In the genomic region with DNA sequence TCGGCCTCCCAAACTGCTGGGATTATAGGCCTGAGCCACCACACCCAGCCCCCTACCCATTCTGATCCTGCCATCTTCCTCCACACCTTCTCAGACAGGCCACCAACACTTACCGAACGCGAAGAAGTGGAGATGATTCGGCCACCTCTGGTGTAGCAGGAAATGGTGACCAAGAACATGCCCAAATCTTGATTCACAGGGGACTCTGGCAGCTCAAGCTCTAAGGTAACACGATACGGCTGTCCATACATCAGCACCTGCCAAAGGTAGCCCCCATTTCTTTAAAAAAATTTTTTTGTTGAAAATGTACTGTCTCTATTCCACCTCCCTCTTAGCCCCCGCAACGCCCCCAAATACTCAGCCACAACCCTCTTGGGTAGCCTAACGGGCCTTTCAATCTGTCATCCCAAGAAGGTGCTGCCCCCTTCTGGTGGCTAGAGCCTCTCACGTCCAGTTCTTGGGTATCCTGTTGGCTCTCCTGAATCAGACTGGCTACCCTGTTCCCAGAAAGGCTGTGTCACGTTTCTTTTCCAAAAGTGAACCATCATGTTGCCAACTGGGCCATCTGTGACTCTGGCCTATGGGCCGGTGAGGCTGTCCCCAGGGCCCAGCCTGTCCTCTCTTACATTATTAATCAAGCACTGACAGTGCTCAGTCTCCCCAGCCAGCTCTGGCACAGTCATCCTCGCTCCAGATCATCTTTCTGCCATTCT, we compare ENCODE assay signal across 8 cellular contexts. TPM values are rescaled to one million over a fixed set of nuclear protein-coding genes. Genes with fewer than 3 reads are reported as not detected.
A peak's percentile ranks its signal among the peaks of the same experiment; 100 is the strongest.
DNase-seq lines count a peak whose midpoint lies in the region; ATAC-seq and TF ChIP-seq lines count a peak whose summit lies in the region.

No MANE protein-coding gene starts in this region.

- peaks cover 3% of the 10 kb centered on the region for H3K4me1 Mint-ChIP-seq in CD8-positive, alpha-beta T cell (ENCODE audit: low read depth)
- H3K4me1 Mint-ChIP-seq in activated T-helper 1 cell treated with anti-CD3 and anti-CD28 coated beads, Interleukin-12 subunit alpha, Interleukin-12 subunit beta, Interleukin-2, Interleukin-4 antibody, amounts not matched to agents 30 ng/mL and 10 ng/mL and 1 ng/mL, durations not matched to agents 14 hours and 24 hours and 36 hours (ENCODE audit: low read depth): peaks cover 8% of the 10 kb centered on the region

- no peaks in the 10 kb centered on the region for H3K9me3 Mint-ChIP-seq in CD8-positive, alpha-beta T cell
- no peaks in the 10 kb centered on the region for H3K9me3 Mint-ChIP-seq in activated T-helper 1 cell treated with anti-CD3 and anti-CD28 coated beads, Interleukin-12 subunit alpha, Interleukin-12 subunit beta, Interleukin-2, Interleukin-4 antibody, amounts not matched to agents 30 ng/mL and 10 ng/mL and 1 ng/mL, durations not matched to agents 14 hours and 24 hours and 36 hours

- peak; percentile 79 for TF ChIP-seq CTCF in CD8-positive, alpha-beta T cell (IDR thresholded peaks at IDR 0.05)
- TF ChIP-seq CTCF in HL-60 (IDR thresholded peaks at IDR 0.05; ENCODE audit: insufficient read depth, low read length): peak; percentile 78
- peak; percentile 87 for TF ChIP-seq CTCF in fibroblast of pulmonary artery (IDR thresholded peaks at IDR 0.05; ENCODE audit: low read length, missing control alignments)
- peak; percentile 71 to 73 for TF ChIP-seq CTCF in suprapubic skin (IDR thresholded peaks at IDR 0.05)

- H3K27me3 Mint-ChIP-seq in CD8-positive, alpha-beta T cell (ENCODE audit: low read depth): no peaks in the 10 kb centered on the region
- no peaks in the 10 kb centered on the region for H3K27me3 Mint-ChIP-seq in activated T-helper 1 cell treated with anti-CD3 and anti-CD28 coated beads, Interleukin-12 subunit alpha, Interleukin-12 subunit beta, Interleukin-2, Interleukin-4 antibody, amounts not matched to agents 30 ng/mL and 10 ng/mL and 1 ng/mL, durations not matched to agents 14 hours and 24 hours and 36 hours (ENCODE audit: insufficient read depth)

- no peak overlapping the region for H3K27ac Mint-ChIP-seq in CD8-positive, alpha-beta T cell
- H3K27ac Mint-ChIP-seq in activated T-helper 1 cell treated with anti-CD3 and anti-CD28 coated beads, Interleukin-12 subunit alpha, Interleukin-12 subunit beta, Interleukin-2, Interleukin-4 antibody, amounts not matched to agents 30 ng/mL and 10 ng/mL and 1 ng/mL, durations not matched to agents 14 hours and 24 hours and 36 hours: peak overlapping the region; percentile 71

- 41% methylated on average over 14 of the region's 14 CpGs for WGBS in suprapubic skin

- no peak for TF ChIP-seq EP300 in suprapubic skin (IDR thresholded peaks at IDR 0.05)

- POLR2A ChIA-PET in CD8-positive, alpha-beta T cell (lab: Charles Lee): interaction anchor here (0.6 to 2.3 kb wide), 5 partner anchors 9 to 137 kb away, joined by 3 to 8 read pairs (median 3); partner anchors contain the start of genes CSKMT and TUT1

- no peak overlapping the region for H3K4me3 ChIP-seq in CD8-positive, alpha-beta T cell (ENCODE audit: low read depth, low read length)
- H3K4me3 ChIP-seq in HL-60 (replicated peaks; ENCODE audit: insufficient read depth, low read length) (no peak overlapping the region), fibroblast of pulmonary artery (replicated peaks; ENCODE audit: low read depth, low read length) (no peak overlapping the region), suprapubic skin (no peak overlapping the region)

- no peaks in the 10 kb centered on the region for H3K9me3 ChIP-seq in CD8-positive, alpha-beta T cell (ENCODE audit: low read length)
- no peaks in the 10 kb centered on the region for H3K9me3 ChIP-seq in suprapubic skin

- CTCF ChIA-PET in CD8-positive, alpha-beta T cell (lab: Charles Lee): interaction anchor here (0.6 to 5.7 kb wide), 43 partner anchors 10 to 300 kb away, joined by 3 to 48 read pairs (median 4); partner anchors contain the start of genes BSCL2, C11orf98, CSKMT and LBHD1

- TF ChIP-seq POLR2A in suprapubic skin (IDR thresholded peaks at IDR 0.05): no peak

- intact Hi-C loops in CD8-positive, alpha-beta T cell (cut with DNase I, micrococcal nuclease): loop anchor here (1.0 to 5.0 kb wide), 7 partner anchors 13 to 312 kb away; partner anchors contain the start of gene EML3 (in 1 of the 2)
- intact Hi-C loops in activated T-helper 1 cell treated with anti-CD3 and anti-CD28 coated beads, Interleukin-12 subunit alpha, Interleukin-12 subunit beta, Interleukin-2, Interleukin-4 antibody, amounts not matched to agents 30 ng/mL and 10 ng/mL and 1 ng/mL, durations not matched to agents 14 hours and 24 hours and 36 hours (cut with micrococcal nuclease): loop anchor here (1.0 kb wide), 4 partner anchors 15 to 314 kb away; partner anchors contain the start of gene UBXN1

- H3K4me1 ChIP-seq in CD8-positive, alpha-beta T cell (ENCODE audit: insufficient read depth, low read length): peaks cover 6% of the 10 kb centered on the region
- H3K4me1 ChIP-seq in suprapubic skin: peaks cover 16% of the 10 kb centered on the region

- no peaks in the 10 kb centered on the region for H3K27me3 ChIP-seq in CD8-positive, alpha-beta T cell (ENCODE audit: insufficient read depth, low read length)
- no peaks in the 10 kb centered on the region for H3K27me3 ChIP-seq in HL-60 (ENCODE audit: insufficient read depth, poor library complexity, severe bottlenecking)
- H3K27me3 ChIP-seq in suprapubic skin: no peaks in the 10 kb centered on the region

- no peak overlapping the region for H3K27ac ChIP-seq in CD8-positive, alpha-beta T cell (ENCODE audit: low read depth, low read length)
- no peak overlapping the region for H3K27ac ChIP-seq in HL-60 (replicated peaks)
- no peak overlapping the region for H3K27ac ChIP-seq in suprapubic skin

- H3K4me3 Mint-ChIP-seq in CD8-positive, alpha-beta T cell: no peak overlapping the region
- H3K4me3 Mint-ChIP-seq in activated T-helper 1 cell treated with anti-CD3 and anti-CD28 coated beads, Interleukin-12 subunit alpha, Interleukin-12 subunit beta, Interleukin-2, Interleukin-4 antibody, amounts not matched to agents 30 ng/mL and 10 ng/mL and 1 ng/mL, durations not matched to agents 14 hours and 24 hours and 36 hours: no peak overlapping the region

- ATAC-seq in CD8-positive, alpha-beta T cell: peak; percentile 91
- no peak for ATAC-seq in HG03342 (IDR thresholded peaks at IDR 0.05; ENCODE audit: unreplicated experiment)

- peak; percentile 57 to 85 (median 81) for DNase-seq in CD8-positive, alpha-beta T cell
- DNase-seq in HL-60 (ENCODE audit: low read depth in 1 of 2, low spot score in 1 of 2) (peak in 1 of 2 experiments; percentile 77), RKO (ENCODE audit: low spot score) (peak; percentile 80), fibroblast of pulmonary artery (ENCODE audit: low read depth) (peak; percentile 90), nucleus accumbens (lab: John Stamatoyannopoulos, UW) (peak in 47 of 56 donors; percentile 2 to 77 (median 38)), suprapubic skin (ENCODE audit: low spot score in 2 of 2) (peak in 1 of 2 donors; percentile 87)
- DNase-seq in activated T-helper 1 cell treated with anti-CD3 and anti-CD28 coated beads, Interleukin-12 subunit alpha, Interleukin-12 subunit beta, Interleukin-2, Interleukin-4 antibody, amounts not matched to agents 30 ng/mL and 10 ng/mL and 1 ng/mL, durations not matched to agents 14 hours and 24 hours and 36 hours (ENCODE audit: low spot score): peak; percentile 61

- H3K36me3 Mint-ChIP-seq in CD8-positive, alpha-beta T cell: peaks cover 28% of the 10 kb centered on the region
- peaks cover 16% of the 10 kb centered on the region for H3K36me3 Mint-ChIP-seq in activated T-helper 1 cell treated with anti-CD3 and anti-CD28 coated beads, Interleukin-12 subunit alpha, Interleukin-12 subunit beta, Interleukin-2, Interleukin-4 antibody, amounts not matched to agents 30 ng/mL and 10 ng/mL and 1 ng/mL, durations not matched to agents 14 hours and 24 hours and 36 hours (ENCODE audit: low read depth)

- H3K36me3 ChIP-seq in CD8-positive, alpha-beta T cell (ENCODE audit: insufficient read depth, low read length): no peaks in the 10 kb centered on the region
- peaks cover 21% of the 10 kb centered on the region for H3K36me3 ChIP-seq in suprapubic skin

RNA-seq across cellular contexts. Expression of gene LRRN4CL, which starts 5.3 kb away (rescaled TPM):
- not detected for total RNA-seq in CD8-positive, alpha-beta T cell
- total RNA-seq in activated T-helper 1 cell treated with anti-CD3 and anti-CD28 coated beads, Interleukin-12 subunit alpha, Interleukin-12 subunit beta, Interleukin-2, Interleukin-4 antibody, amounts not matched to agents 30 ng/mL and 10 ng/mL and 1 ng/mL, durations not matched to agents 14 hours and 24 hours and 36 hours: 0.17 and 0.26 TPM in 2 replicates
- total RNA-seq in suprapubic skin: 1 to 10 TPM; 3.3 to 7.6 (median 5.9) TPM

RNA-seq across cellular contexts. Expression of gene BSCL2, which starts 12.6 kb away (rescaled TPM):
- 10 to 100 TPM; 12.5 to 14.0 TPM for total RNA-seq in CD8-positive, alpha-beta T cell
- total RNA-seq in activated T-helper 1 cell treated with anti-CD3 and anti-CD28 coated beads, Interleukin-12 subunit alpha, Interleukin-12 subunit beta, Interleukin-2, Interleukin-4 antibody, amounts not matched to agents 30 ng/mL and 10 ng/mL and 1 ng/mL, durations not matched to agents 14 hours and 24 hours and 36 hours: 34.0 and 34.6 TPM in 2 replicates
- total RNA-seq in suprapubic skin: 10 to 100 TPM; 28.9 to 76.3 (median 59.3) TPM

RNA-seq across cellular contexts. Expression of gene GNG3, which starts 12.9 kb away (rescaled TPM):
- not detected for total RNA-seq in CD8-positive, alpha-beta T cell
- not detected in 2 replicates for total RNA-seq in activated T-helper 1 cell treated with anti-CD3 and anti-CD28 coated beads, Interleukin-12 subunit alpha, Interleukin-12 subunit beta, Interleukin-2, Interleukin-4 antibody, amounts not matched to agents 30 ng/mL and 10 ng/mL and 1 ng/mL, durations not matched to agents 14 hours and 24 hours and 36 hours
- under 1 TPM in 1 of 4 donors, not detected in 3; 0.68 TPM for total RNA-seq in suprapubic skin

RNA-seq across cellular contexts. Expression of gene UBXN1, which starts 15.7 kb away (rescaled TPM):
- 100 to 1,000 TPM; 232 to 242 TPM for total RNA-seq in CD8-positive, alpha-beta T cell
- total RNA-seq in activated T-helper 1 cell treated with anti-CD3 and anti-CD28 coated beads, Interleukin-12 subunit alpha, Interleukin-12 subunit beta, Interleukin-2, Interleukin-4 antibody, amounts not matched to agents 30 ng/mL and 10 ng/mL and 1 ng/mL, durations not matched to agents 14 hours and 24 hours and 36 hours: 125 and 128 TPM in 2 replicates
- 100 to 1,000 TPM; 125 to 194 (median 143) TPM for total RNA-seq in suprapubic skin

RNA-seq across cellular contexts. Expression of gene LBHD1, which starts 22.5 kb away (rescaled TPM):
- total RNA-seq in CD8-positive, alpha-beta T cell: 10 to 100 TPM; 14.5 to 14.6 TPM
- 23.4 and 24.3 TPM in 2 replicates for total RNA-seq in activated T-helper 1 cell treated with anti-CD3 and anti-CD28 coated beads, Interleukin-12 subunit alpha, Interleukin-12 subunit beta, Interleukin-2, Interleukin-4 antibody, amounts not matched to agents 30 ng/mL and 10 ng/mL and 1 ng/mL, durations not matched to agents 14 hours and 24 hours and 36 hours
- 1 to 10 TPM; 1.7 to 8.7 (median 3.3) TPM for total RNA-seq in suprapubic skin
